ENCODE assay signal across 13 cellular contexts in the genomic region with DNA sequence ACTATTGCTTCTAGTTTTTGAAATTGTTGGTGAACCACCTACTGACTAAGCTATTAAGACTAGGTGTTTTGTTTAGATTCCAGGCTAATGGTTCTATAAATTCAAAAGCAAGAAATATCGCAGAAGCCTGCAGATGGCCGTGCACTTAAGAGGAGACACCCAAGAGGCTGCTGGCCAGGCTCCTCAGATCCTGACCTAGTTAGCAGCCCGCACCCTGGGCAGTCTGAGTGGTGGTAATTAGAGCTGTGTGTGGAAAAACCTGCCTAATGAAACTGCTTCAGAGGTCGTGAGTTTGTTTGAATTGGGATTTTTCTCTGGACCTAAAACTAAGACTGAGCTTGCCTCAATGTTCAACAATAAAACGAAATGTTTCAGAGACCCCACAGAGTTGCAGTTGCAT.
"Had no signal": no experiment of that assay in that cellular context is flagged by ENCODE, and none has a peak within 500 bp of the region (broad histone marks: within the 10 kb centered on the region; RNA-seq: fewer than 3 reads in every experiment).

No MANE protein-coding gene starts in this region.

- ATAC-seq: activated CD4-positive, CD25-positive, alpha-beta regulatory T cell treated with anti-CD3 and anti-CD28 coated beads, Interleukin-2, amount 50 U/mL, for 24 hours; activated CD8-positive, alpha-beta T cell treated with anti-CD3 and anti-CD28 coated beads, Interleukin-2, amount 10 ng/mL, durations not matched to agents 7 days and 5 days; activated naive CD4-positive, alpha-beta T cell treated with anti-CD3 and anti-CD28 coated beads, Interleukin-2, amount 50 U/mL, for 72 hours; natural killer cell; stimulated activated naive CD8-positive, alpha-beta T cell treated with anti-CD3 and anti-CD28 coated beads, Interleukin-15, Interleukin-2, amounts not matched to agents 100 U/mL and 50 U/mL, for 24 hours had no signal

- DNase-seq: activated CD4-positive, alpha-beta T cell treated with anti-CD3 and anti-CD28 coated beads, Interleukin-2, amount 10 ng/mL, durations not matched to agents 7 days and 5 days; activated CD8-positive, alpha-beta T cell treated with anti-CD3 and anti-CD28 coated beads, Interleukin-2, amount 10 ng/mL, durations not matched to agents 7 days and 5 days; activated T-cell treated with anti-CD3 and anti-CD28 coated beads, Interleukin-2, amount 50 U/mL, for 1 hour; aorta; effector memory CD4-positive, alpha-beta T cell; hippocampal formation; left ventricle myocardium inferior; natural killer cell; spleen; stimulated activated CD4-positive, alpha-beta T cell treated with anti-CD3 and anti-CD28 coated beads, Interleukin-4, amount 100 ng/mL, for 1 hour; stimulated activated naive CD8-positive, alpha-beta T cell treated with anti-CD3 and anti-CD28 coated beads, Interleukin-15, Interleukin-2, amounts not matched to agents 100 U/mL and 50 U/mL, for 24 hours had no signal
